Comparison of ENCODE assay signal across 9 cellular contexts in the genomic region with DNA sequence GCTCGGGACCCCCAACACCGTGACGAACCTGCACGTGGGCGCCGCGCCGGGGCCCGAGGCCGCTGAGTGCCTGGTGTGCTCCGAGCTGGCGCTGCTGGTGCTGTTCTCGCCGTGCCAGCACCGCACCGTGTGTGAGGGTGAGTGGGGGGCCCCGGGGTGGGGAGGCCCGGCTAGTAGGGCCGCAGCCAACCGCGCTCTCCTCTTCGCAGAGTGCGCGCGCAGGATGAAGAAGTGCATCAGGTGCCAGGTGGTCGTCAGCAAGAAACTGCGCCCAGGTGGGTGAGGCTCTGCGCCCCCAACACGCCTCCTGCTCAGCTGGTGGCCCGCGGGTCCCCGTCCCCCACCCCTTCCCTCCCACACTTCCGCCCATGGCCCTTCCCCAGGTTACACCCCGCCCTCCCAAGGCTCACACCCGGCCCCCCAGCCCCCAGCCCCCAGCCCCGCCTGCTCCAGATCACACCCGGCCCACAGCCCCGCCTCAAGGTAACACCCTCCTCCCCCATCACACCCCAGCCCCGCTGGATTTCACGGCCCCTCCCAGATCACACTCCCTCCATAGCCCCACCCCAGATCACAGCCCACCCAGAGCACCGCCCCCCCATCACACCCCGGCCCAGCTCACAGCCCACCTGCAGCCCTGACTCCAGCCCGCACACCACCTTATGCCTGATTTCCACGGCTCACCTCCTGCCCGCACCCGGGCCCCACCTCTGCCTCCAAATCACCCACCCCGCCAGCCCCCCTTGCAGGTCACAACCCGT. TPM values are rescaled to one million over a fixed set of nuclear protein-coding genes. Genes with fewer than 3 reads are reported as not detected.
DNase-seq lines count a peak whose midpoint lies in the region; ATAC-seq, FAIRE-seq and TF ChIP-seq lines count a peak whose summit lies in the region.
"Had no signal": no experiment of that assay in that cellular context is flagged by ENCODE, and none has a peak within 500 bp of the region (broad histone marks: within the 10 kb centered on the region; RNA-seq: fewer than 3 reads in every experiment).

No MANE protein-coding gene starts in this region.

- peaks cover 2% of the 10 kb centered on the region for H3K36me3 Mint-ChIP-seq in activated naive CD4-positive, alpha-beta T cell treated with anti-CD3 and anti-CD28 coated beads, Interleukin-2, amount 10 ng/mL, durations not matched to agents 7 days and 5 days

- ATAC-seq in Right ventricle myocardium superior (ENCODE audit: poor library complexity), result no peak
- no peak for ATAC-seq in HG03432 (IDR thresholded peaks at IDR 0.05; ENCODE audit: unreplicated experiment)

- no peaks in the 10 kb centered on the region for H3K9me3 Mint-ChIP-seq in activated naive CD4-positive, alpha-beta T cell treated with anti-CD3 and anti-CD28 coated beads, Interleukin-2, amount 10 ng/mL, durations not matched to agents 7 days and 5 days

- TF ChIP-seq CTCF in right atrium auricular region (IDR thresholded peaks at IDR 0.05), result no peak

- intact Hi-C loops in Right ventricle myocardium superior (cut with DNase I), result no loop called here
- intact Hi-C loops in posterior vena cava (cut with DNase I), result no loop called here

- no peak for FAIRE-seq in urothelium cell line (lab: Jason Lieb, UNC)
- FAIRE-seq in HTR-8/SVneo (lab: Jason Lieb, UNC), result no peak
- FAIRE-seq: colon had no signal

- H3K4me1 Mint-ChIP-seq in activated naive CD4-positive, alpha-beta T cell treated with anti-CD3 and anti-CD28 coated beads, Interleukin-2, amount 10 ng/mL, durations not matched to agents 7 days and 5 days, result peaks cover 8% of the 10 kb centered on the region

- H3K27ac Mint-ChIP-seq in activated naive CD4-positive, alpha-beta T cell treated with anti-CD3 and anti-CD28 coated beads, Interleukin-2, amount 10 ng/mL, durations not matched to agents 7 days and 5 days, result peak overlapping the region; percentile 77

- H3K36me3 ChIP-seq in right atrium auricular region, result peaks cover 13% of the 10 kb centered on the region

- H3K27me3 Mint-ChIP-seq in activated naive CD4-positive, alpha-beta T cell treated with anti-CD3 and anti-CD28 coated beads, Interleukin-2, amount 10 ng/mL, durations not matched to agents 7 days and 5 days, result peaks cover 23% of the 10 kb centered on the region

- in situ Hi-C loops in KBM-7 (cut with MboI; ENCODE audit: low pct_unique_long_range_greater_than_20kb, low sequenced_read_pairs), result no loop called here

- peak; percentile 53 for DNase-seq in Right ventricle myocardium superior
- no peak for DNase-seq in right atrium auricular region (ENCODE audit: low spot score)
- DNase-seq in activated naive CD4-positive, alpha-beta T cell treated with anti-CD3 and anti-CD28 coated beads, Interleukin-2, amount 10 ng/mL, durations not matched to agents 7 days and 5 days, result peak; percentile 77
- DNase-seq in posterior vena cava (ENCODE audit: low spot score), result peak; percentile 83
- DNase-seq in urothelium cell line (ENCODE audit: low spot score), result no peak
- DNase-seq in KBM-7, result no peak
- DNase-seq in HTR-8/SVneo (ENCODE audit: insufficient read length, low spot score), result no peak

- CTCF ChIA-PET in activated naive CD4-positive, alpha-beta T cell treated with anti-CD3 and anti-CD28 coated beads, Interleukin-2, amount 10 ng/mL, durations not matched to agents 7 days and 5 days (lab: Charles Lee), result no interaction called here

- peaks cover 0 to 40% of the 10 kb centered on the region in 2 donors for H3K4me1 ChIP-seq in right atrium auricular region

- no peak overlapping the region for H3K4me3 ChIP-seq in right atrium auricular region

- H3K9me3 ChIP-seq in right atrium auricular region, result no peaks in the 10 kb centered on the region

- no peak overlapping the region for H3K27ac ChIP-seq in right atrium auricular region

- peaks cover 4 to 6% of the 10 kb centered on the region in 2 donors for H3K27me3 ChIP-seq in right atrium auricular region

- H3K4me3 Mint-ChIP-seq in activated naive CD4-positive, alpha-beta T cell treated with anti-CD3 and anti-CD28 coated beads, Interleukin-2, amount 10 ng/mL, durations not matched to agents 7 days and 5 days, result peak overlapping the region; percentile 80

RNA-seq across cellular contexts. Expression of a gene that starts 2.4 kb away (rescaled TPM):
- 25.1 TPM for total RNA-seq in Right ventricle myocardium superior
- 10 to 100 TPM; 17.5 to 26.9 TPM for total RNA-seq in right atrium auricular region
- total RNA-seq in posterior vena cava, result 10 to 100 TPM; 36.1 to 78.5 TPM

RNA-seq across cellular contexts. Expression of a gene that starts 14.3 kb away (rescaled TPM):
- total RNA-seq in Right ventricle myocardium superior, result 110 TPM
- total RNA-seq in right atrium auricular region, result 10 to 100 TPM; 42.4 to 45.6 TPM
- 10 to 100 TPM; 29.4 to 35.9 TPM for total RNA-seq in posterior vena cava

RNA-seq across cellular contexts. Expression of a gene that starts 29.2 kb away (rescaled TPM):
- total RNA-seq in Right ventricle myocardium superior (23.6 TPM), right atrium auricular region (10 to 100 TPM; 16.2 to 19.7 TPM), posterior vena cava (10 to 100 TPM; 19.4 to 24.3 TPM)

RNA-seq across cellular contexts. Expression of a gene that starts 29.7 kb away (rescaled TPM):
- total RNA-seq in Right ventricle myocardium superior (2.0 TPM), right atrium auricular region (1 to 10 TPM; 2.5 to 2.7 TPM), posterior vena cava (1 to 10 TPM; 1.2 to 3.6 TPM)

RNA-seq across cellular contexts. Expression of a gene that starts 54.9 kb away (rescaled TPM):
- total RNA-seq in Right ventricle myocardium superior (106 TPM), right atrium auricular region (100 to 1,000 TPM in 1 of 2 donors, 10 to 100 TPM in 1; 98.3 to 121 TPM), posterior vena cava (10 to 100 TPM; 60.7 to 66.0 TPM)

Comparison
In these comparisons a context has a peak if more than half of its experiments do, and no peak if none do; other contexts are left out.
1. DNase-seq: peak in Right ventricle myocardium superior (single experiment), activated naive CD4-positive, alpha-beta T cell treated with anti-CD3 and anti-CD28 coated beads, Interleukin-2, amount 10 ng/mL, durations not matched to agents 7 days and 5 days (single experiment) and posterior vena cava (single experiment); none in right atrium auricular region (single experiment), urothelium cell line (single experiment), KBM-7 (single experiment) and HTR-8/SVneo (single experiment).